Comparison of ENCODE assay signal across 16 cellular contexts in the genomic region with DNA sequence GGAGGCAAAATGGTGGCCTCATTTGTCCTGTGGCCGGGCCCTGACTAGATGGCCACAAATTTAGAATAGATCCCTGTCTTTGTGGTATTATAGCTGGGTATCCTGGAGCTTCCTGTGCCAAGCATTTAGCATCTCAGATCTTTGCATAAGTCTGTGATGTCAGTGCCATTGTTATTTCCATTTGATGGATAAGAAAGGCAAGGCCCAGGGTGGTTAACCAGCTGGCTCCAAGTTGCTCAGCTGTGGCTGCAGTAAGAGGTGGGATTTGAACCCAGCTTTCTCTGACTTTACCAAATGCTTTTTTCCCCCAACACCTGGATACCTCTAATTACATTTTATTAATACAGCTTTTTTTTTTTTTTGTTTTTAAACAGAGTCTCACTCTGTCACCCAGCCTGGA. TPM values are rescaled to one million over a fixed set of nuclear protein-coding genes. Genes with fewer than 3 reads are reported as not detected.
A peak's percentile ranks its signal among the peaks of the same experiment; 100 is the strongest.
DNase-seq lines count a peak whose midpoint lies in the region; ATAC-seq and TF ChIP-seq lines count a peak whose summit lies in the region.
"Had no signal": no experiment of that assay in that cellular context is flagged by ENCODE, and none has a peak within 500 bp of the region (broad histone marks: within the 10 kb centered on the region; RNA-seq: fewer than 3 reads in every experiment).

No MANE protein-coding gene starts in this region.

- no peaks in the 10 kb centered on the region for H4K20me1 ChIP-seq in KMS-11 (ENCODE audit: insufficient read depth)

- WGBS in testis, 2 donors = 100% methylated on average over 1 of the region's 1 CpG

- H3K9me3 Mint-ChIP-seq in CD4-positive, CD25-positive, alpha-beta regulatory T cell = no peaks in the 10 kb centered on the region
- no peaks in the 10 kb centered on the region for H3K9me3 Mint-ChIP-seq in activated CD4-positive, alpha-beta memory T cell treated with anti-CD3 and anti-CD28 coated beads for 36 hours
- H3K9me3 Mint-ChIP-seq: CD4-positive, alpha-beta memory T cell had no signal

- intact Hi-C loops in activated CD4-positive, alpha-beta memory T cell treated with anti-CD3 and anti-CD28 coated beads for 36 hours (cut with micrococcal nuclease) = no loop called here
- intact Hi-C loops in gastrocnemius medialis (cut with DNase I; ENCODE audit: low total_unique reads) = no loop called here
- intact Hi-C loops in testis (cut with DNase I; ENCODE audit: low total_unique reads) = no loop called here

- DNase-seq in CD4-positive, CD25-positive, alpha-beta regulatory T cell = no peak
- DNase-seq in activated CD4-positive, alpha-beta memory T cell treated with anti-CD3 and anti-CD28 coated beads for 36 hours = no peak
- DNase-seq in gastrocnemius medialis = no peak
- no peak for DNase-seq in HuH-7.5 (ENCODE audit: low spot score)
- DNase-seq in testis = no peak
- no peak for DNase-seq in effector memory CD4-positive, alpha-beta T cell
- DNase-seq: CD4-positive, alpha-beta memory T cell; GF-D8; KG1; NCI-H1105 treated with DMSO at 0.1 percent for 48 hours; NCI-H1930; NCI-H2171 treated with DMSO at 0.1 percent for 48 hours; NCI-H774 had no signal

- CTCF ChIA-PET in activated CD4-positive, alpha-beta memory T cell treated with anti-CD3 and anti-CD28 coated beads for 36 hours (lab: Charles Lee) = interaction anchor here (0.8 to 2.6 kb wide), 4 partner anchors 11 to 73 kb away, joined by 3 to 18 read pairs (median 6); no protein-coding TSS in a partner anchor

- no peaks in the 10 kb centered on the region for H3K27me3 ChIP-seq in CD4-positive, CD25-positive, alpha-beta regulatory T cell (ENCODE audit: control insufficient read depth, insufficient read depth, low read length)
- H3K27me3 ChIP-seq in KMS-11 (ENCODE audit: insufficient read depth, low read depth) = no peaks in the 10 kb centered on the region
- no peaks in the 10 kb centered on the region for H3K27me3 ChIP-seq in gastrocnemius medialis
- H3K27me3 ChIP-seq in testis = no peaks in the 10 kb centered on the region
- H3K27me3 ChIP-seq in effector memory CD4-positive, alpha-beta T cell (replicated peaks; ENCODE audit: control insufficient read depth, insufficient read depth, low read length, poor library complexity, severe bottlenecking) = no peaks in the 10 kb centered on the region

- H3K4me2 ChIP-seq in KMS-11 = peak overlapping the region; percentile 99

- H3K27me3 Mint-ChIP-seq in CD4-positive, CD25-positive, alpha-beta regulatory T cell = no peaks in the 10 kb centered on the region
- H3K27me3 Mint-ChIP-seq in activated CD4-positive, alpha-beta memory T cell treated with anti-CD3 and anti-CD28 coated beads for 36 hours = peaks cover 8% of the 10 kb centered on the region
- H3K27me3 Mint-ChIP-seq: CD4-positive, alpha-beta memory T cell had no signal

- in situ Hi-C loops in gastrocnemius medialis (cut with MboI; ENCODE audit: low sequenced_read_pairs in 4 of 4) = no loop called here

- peak overlapping the region; percentile 78 for H3K27ac ChIP-seq in CD4-positive, CD25-positive, alpha-beta regulatory T cell (ENCODE audit: insufficient read depth, low read length, poor library complexity, severe bottlenecking)
- H3K27ac ChIP-seq in KMS-11 (peak overlapping the region; percentile 70), gastrocnemius medialis (peak overlapping the region; percentile 76 to 86 (median 82)), testis (no peak overlapping the region)
- H3K27ac ChIP-seq in effector memory CD4-positive, alpha-beta T cell (ENCODE audit: insufficient read depth, low read length, poor library complexity, severe bottlenecking) = no peak overlapping the region
- H3K27ac ChIP-seq: SJSA1 had no signal

- H3K4me3 Mint-ChIP-seq in CD4-positive, CD25-positive, alpha-beta regulatory T cell = no peak overlapping the region
- H3K4me3 Mint-ChIP-seq in activated CD4-positive, alpha-beta memory T cell treated with anti-CD3 and anti-CD28 coated beads for 36 hours = no peak overlapping the region
- H3K4me3 Mint-ChIP-seq: CD4-positive, alpha-beta memory T cell had no signal

- H2AFZ ChIP-seq in KMS-11 (ENCODE audit: low read depth) = no peak overlapping the region

- no peak for TF ChIP-seq POLR2A in gastrocnemius medialis (IDR thresholded peaks at IDR 0.05)
- no peak for TF ChIP-seq POLR2A in testis (IDR thresholded peaks at IDR 0.05)

- H3K4me1 Mint-ChIP-seq in CD4-positive, CD25-positive, alpha-beta regulatory T cell = peaks cover 3 to 31% (median 19%) of the 10 kb centered on the region in 4 donors
- peaks cover 43% of the 10 kb centered on the region for H3K4me1 Mint-ChIP-seq in activated CD4-positive, alpha-beta memory T cell treated with anti-CD3 and anti-CD28 coated beads for 36 hours (ENCODE audit: low read depth)

- H3K9ac ChIP-seq in KMS-11 = peak overlapping the region; percentile 45; the same call in 1 of the 2 replicates

- peak overlapping the region in 1 of 3 donors; percentile 96 for H3K27ac Mint-ChIP-seq in CD4-positive, CD25-positive, alpha-beta regulatory T cell
- H3K27ac Mint-ChIP-seq in activated CD4-positive, alpha-beta memory T cell treated with anti-CD3 and anti-CD28 coated beads for 36 hours = peak overlapping the region; percentile 33

- no peaks in the 10 kb centered on the region for H3K36me3 ChIP-seq in CD4-positive, CD25-positive, alpha-beta regulatory T cell (ENCODE audit: control insufficient read depth, insufficient read depth, low read length)
- H3K36me3 ChIP-seq in KMS-11 (ENCODE audit: insufficient read depth) (no peaks in the 10 kb centered on the region), gastrocnemius medialis (no peaks in the 10 kb centered on the region), testis (ENCODE audit: low read depth, missing control alignments) (no peaks in the 10 kb centered on the region)
- no peaks in the 10 kb centered on the region for H3K36me3 ChIP-seq in effector memory CD4-positive, alpha-beta T cell (ENCODE audit: control insufficient read depth, insufficient read depth, low read length)
- H3K36me3 ChIP-seq: SJSA1 had no signal

- TF ChIP-seq CTCF in KMS-11 (conservative IDR thresholded peaks at IDR 0.05; ENCODE audit: low read depth, low read length) (no peak), gastrocnemius medialis (IDR thresholded peaks at IDR 0.05 in 4 of 5, conservative IDR thresholded peaks at IDR 0.05 in 1 of 5) (no peak), testis (IDR thresholded peaks at IDR 0.05) (no peak)

- no peak overlapping the region for H3K4me3 ChIP-seq in CD4-positive, CD25-positive, alpha-beta regulatory T cell (ENCODE audit: low read depth, low read length)
- H3K4me3 ChIP-seq in KMS-11 (IDR thresholded peaks at IDR 0.05; ENCODE audit: insufficient read depth, low read depth, low read length) = peak overlapping the region; percentile 2
- H3K4me3 ChIP-seq in gastrocnemius medialis = no peak overlapping the region
- H3K4me3 ChIP-seq in testis = no peak overlapping the region
- H3K4me3 ChIP-seq in effector memory CD4-positive, alpha-beta T cell (ENCODE audit: insufficient read depth, low read depth, low read length, poor library complexity, severe bottlenecking) = no peak overlapping the region
- H3K4me3 ChIP-seq: SJSA1 had no signal

- peaks cover 32% of the 10 kb centered on the region for H3K4me1 ChIP-seq in CD4-positive, CD25-positive, alpha-beta regulatory T cell (ENCODE audit: control insufficient read depth, insufficient read depth, low read length, poor library complexity, severe bottlenecking)
- peaks cover 82% of the 10 kb centered on the region for H3K4me1 ChIP-seq in KMS-11 (ENCODE audit: low read depth, poor library complexity, severe bottlenecking)
- H3K4me1 ChIP-seq in gastrocnemius medialis = peaks cover 18 to 23% of the 10 kb centered on the region in 2 donors
- H3K4me1 ChIP-seq in testis = no peaks in the 10 kb centered on the region
- H3K4me1 ChIP-seq in effector memory CD4-positive, alpha-beta T cell (ENCODE audit: control insufficient read depth, insufficient read depth, low read length, poor library complexity, severe bottlenecking) = peaks cover 15% of the 10 kb centered on the region

- H3K9me3 ChIP-seq in CD4-positive, CD25-positive, alpha-beta regulatory T cell (ENCODE audit: control insufficient read depth in 2 of 2, low read length in 2 of 2) = no peaks in the 10 kb centered on the region
- H3K9me3 ChIP-seq in gastrocnemius medialis = no peaks in the 10 kb centered on the region
- H3K9me3 ChIP-seq in testis = no peaks in the 10 kb centered on the region
- no peaks in the 10 kb centered on the region for H3K9me3 ChIP-seq in effector memory CD4-positive, alpha-beta T cell (ENCODE audit: control insufficient read depth, low read length)
- H3K9me3 ChIP-seq: SJSA1 had no signal

- H3K36me3 Mint-ChIP-seq in CD4-positive, CD25-positive, alpha-beta regulatory T cell = no peaks in the 10 kb centered on the region
- H3K36me3 Mint-ChIP-seq in activated CD4-positive, alpha-beta memory T cell treated with anti-CD3 and anti-CD28 coated beads for 36 hours = no peaks in the 10 kb centered on the region
- H3K36me3 Mint-ChIP-seq: CD4-positive, alpha-beta memory T cell had no signal

- no peaks in the 10 kb centered on the region for H3K79me2 ChIP-seq in KMS-11 (ENCODE audit: insufficient read depth, low read depth)

- no peak for ATAC-seq in CD4-positive, CD25-positive, alpha-beta regulatory T cell (ENCODE audit: low read depth in 2 of 2)
- no peak for ATAC-seq in gastrocnemius medialis

- POLR2A ChIA-PET in activated CD4-positive, alpha-beta memory T cell treated with anti-CD3 and anti-CD28 coated beads for 36 hours (lab: Charles Lee) = interaction anchor here (0.8 to 2.5 kb wide), 4 partner anchors 8 to 143 kb away, joined by 3 to 18 read pairs (median 12); no protein-coding TSS in a partner anchor

RNA-seq across cellular contexts. Expression of a gene that starts 11.7 kb away (rescaled TPM):
- 2.3 TPM for total RNA-seq in CD4-positive, CD25-positive, alpha-beta regulatory T cell
- 1 to 10 TPM; 1.1 to 3.2 (median 1.3) TPM for polyA plus RNA-seq in CD4-positive, CD25-positive, alpha-beta regulatory T cell
- total RNA-seq in activated CD4-positive, alpha-beta memory T cell treated with anti-CD3 and anti-CD28 coated beads for 36 hours = 10 to 100 TPM; 31.1 to 33.2 TPM
- total RNA-seq in gastrocnemius medialis (1 to 10 TPM; 1.1 to 2.6 (median 1.4) TPM), testis (1 to 10 TPM; 5.4 to 6.9 TPM)
- polyA plus RNA-seq in testis (ENCODE audit: insufficient read depth, low read depth, low replicate concordance) = 5.0 TPM
- total RNA-seq: CD4-positive, alpha-beta memory T cell; RPMI7951; SJSA1 had no signal
- polyA plus RNA-seq: CD4-positive, alpha-beta memory T cell had no signal

RNA-seq across cellular contexts. Expression of a gene that starts 32.1 kb away (rescaled TPM):
- total RNA-seq in CD4-positive, CD25-positive, alpha-beta regulatory T cell = 49.1 TPM
- polyA plus RNA-seq in CD4-positive, CD25-positive, alpha-beta regulatory T cell = 10 to 100 TPM; 31.9 to 45.1 (median 38.4) TPM
- 10 to 100 TPM; 46.1 to 47.9 TPM for total RNA-seq in activated CD4-positive, alpha-beta memory T cell treated with anti-CD3 and anti-CD28 coated beads for 36 hours
- total RNA-seq in gastrocnemius medialis (10 to 100 TPM; 32.4 to 43.1 (median 40.1) TPM), testis (10 to 100 TPM; 69.8 to 83.9 TPM)
- 44.5 TPM for polyA plus RNA-seq in testis (ENCODE audit: insufficient read depth, low read depth, low replicate concordance)

Comparison
In these comparisons a context has a peak if more than half of its experiments do, and no peak if none do; other contexts are left out.
1. H3K27ac ChIP-seq: peak in CD4-positive, CD25-positive, alpha-beta regulatory T cell (single experiment), KMS-11 (single experiment) and gastrocnemius medialis (4 of 4); none in testis (0 of 2) and effector memory CD4-positive, alpha-beta T cell (single experiment).